Comparison of ENCODE assay signal across 8 cellular contexts in the genomic region with DNA sequence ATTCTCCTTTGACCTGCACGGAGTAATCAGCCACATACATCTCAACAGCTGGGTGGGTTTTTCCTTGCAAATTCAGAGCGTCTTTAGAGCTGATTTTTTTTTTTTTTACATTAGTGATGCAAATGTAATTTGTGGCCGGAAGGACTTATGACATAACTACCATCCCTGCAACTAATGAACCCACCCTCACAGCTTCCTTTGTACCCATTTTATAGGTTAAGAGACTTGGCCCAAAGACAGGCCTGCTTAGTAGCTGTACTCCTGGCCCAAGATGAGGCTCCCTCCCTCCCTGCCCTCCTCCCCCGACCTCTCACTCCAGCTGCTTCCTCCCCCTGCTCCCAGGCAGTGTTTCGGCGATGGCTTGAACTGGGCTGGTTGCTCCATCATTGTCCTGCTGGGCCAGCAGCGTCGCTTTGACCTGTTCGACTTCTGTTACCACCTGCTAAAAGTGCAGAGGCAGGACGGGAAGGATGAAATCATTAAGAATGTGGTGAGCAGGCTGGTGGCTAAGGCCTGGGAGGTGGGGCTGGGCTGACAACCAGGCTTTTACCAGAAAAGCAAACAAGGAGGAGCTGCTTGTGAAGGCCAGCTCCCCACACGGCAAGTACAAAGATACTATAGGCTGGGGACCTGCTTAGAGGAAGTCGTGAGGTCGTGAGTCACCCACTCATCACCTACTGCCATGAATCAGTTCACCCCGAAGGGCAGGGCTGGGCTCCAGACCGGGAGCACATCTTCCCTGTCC.
A peak's percentile ranks its signal among the peaks of the same experiment; 100 is the strongest.
DNase-seq lines count a peak whose midpoint lies in the region; ATAC-seq and TF ChIP-seq lines count a peak whose summit lies in the region.

No MANE protein-coding gene starts in this region.

- H3K4me3 ChIP-seq in Caco-2 (ENCODE audit: low read depth, low read length) (no peak overlapping the region), astrocyte of the spinal cord (ENCODE audit: low read depth, low read length) (no peak overlapping the region), uterus (no peak overlapping the region)

- H3K4me3 Mint-ChIP-seq in Caco-2 (ENCODE audit: unreplicated experiment) (no peak overlapping the region), natural killer cell (no peak overlapping the region)

- intact Hi-C loops in Caco-2 (cut with micrococcal nuclease; ENCODE audit: unreplicated experiment) = no loop called here
- intact Hi-C loops in natural killer cell (cut with micrococcal nuclease) = no loop called here
- intact Hi-C loops in uterus (cut with DNase I; ENCODE audit: low total_unique reads) = no loop called here

- H3K4me1 Mint-ChIP-seq in Caco-2 (ENCODE audit: low read depth, unreplicated experiment) = peaks cover 26% of the 10 kb centered on the region
- H3K4me1 Mint-ChIP-seq in natural killer cell = peaks cover 22 to 31% of the 10 kb centered on the region in 2 donors

- no peaks in the 10 kb centered on the region for H3K27me3 ChIP-seq in Caco-2 (replicated peaks; ENCODE audit: control insufficient read depth, insufficient read depth, low read length)
- H3K27me3 ChIP-seq in uterus = no peaks in the 10 kb centered on the region

- H3K27ac ChIP-seq in uterus = peak overlapping the region; percentile 20 to 28

- CTCF ChIA-PET in Caco-2 (lab: Charles Lee) = interaction anchor here (0.6 to 1.6 kb wide), 5 partner anchors 12 to 1875 kb away, joined by 3 to 8 read pairs (median 4); no protein-coding TSS in a partner anchor

- H3K36me3 Mint-ChIP-seq in Caco-2 (ENCODE audit: insufficient read depth, unreplicated experiment) = peaks cover 6% of the 10 kb centered on the region
- H3K36me3 Mint-ChIP-seq in natural killer cell = peaks cover 38% of the 10 kb centered on the region

- POLR2A ChIA-PET in Caco-2 (lab: Charles Lee) = interaction anchor here (0.6 kb wide), 1 partner anchor 351 kb away, joined by 6 read pairs; no protein-coding TSS in a partner anchor

- TF ChIP-seq CTCF in Caco-2 (IDR thresholded peaks at IDR 0.05; ENCODE audit: insufficient read depth in 1 of 2, low read depth in 1 of 2, low read length in 1 of 2, severe bottlenecking in 1 of 2, unreplicated experiment in 1 of 2) (no peak), astrocyte of the spinal cord (IDR thresholded peaks at IDR 0.05; ENCODE audit: low read depth, low read length) (no peak), natural killer cell (IDR thresholded peaks at IDR 0.05) (no peak), uterus (IDR thresholded peaks at IDR 0.05) (no peak)

- no peaks in the 10 kb centered on the region for H3K36me3 ChIP-seq in Caco-2 (ENCODE audit: control insufficient read depth, insufficient read depth, low read length)
- H3K36me3 ChIP-seq in uterus = no peaks in the 10 kb centered on the region

- DNase-seq in Caco-2 (peak; percentile 68 to 79), SW 1271 (lab: John Stamatoyannopoulos, UW) (peak; percentile 96 to 98), astrocyte of the spinal cord (ENCODE audit: low read depth, low spot score) (peak; percentile 94), natural killer cell (no peak), uterus (peak in 1 of 2 donors; percentile 36)

- in situ Hi-C loops in astrocyte of the spinal cord (cut with HindIII; ENCODE audit: low sequenced_read_pairs) = no loop called here

- peak overlapping the region; percentile 45 for H3K27ac Mint-ChIP-seq in Caco-2 (ENCODE audit: unreplicated experiment)
- peak overlapping the region; percentile 80 to 88 for H3K27ac Mint-ChIP-seq in natural killer cell

- TF ChIP-seq POLR2A in uterus (IDR thresholded peaks at IDR 0.05) = no peak

- peaks cover 26% of the 10 kb centered on the region for H3K4me1 ChIP-seq in Caco-2
- peaks cover 0 to 7% of the 10 kb centered on the region in 2 donors for H3K4me1 ChIP-seq in uterus

- no peaks in the 10 kb centered on the region for H3K9me3 ChIP-seq in Caco-2
- no peaks in the 10 kb centered on the region for H3K9me3 ChIP-seq in uterus

- H3K9me3 Mint-ChIP-seq in Caco-2 (ENCODE audit: unreplicated experiment) (no peaks in the 10 kb centered on the region), natural killer cell (no peaks in the 10 kb centered on the region)

- H3K27me3 Mint-ChIP-seq in Caco-2 (ENCODE audit: insufficient read depth, unreplicated experiment) (no peaks in the 10 kb centered on the region), natural killer cell (ENCODE audit: low read depth in 2 of 2) (no peaks in the 10 kb centered on the region)

- no TSS peak for BruUV-seq in Caco-2 (replicated peaks; lab: Mats Ljungman, UMichigan)

- ATAC-seq in natural killer cell (peak; percentile 67 to 90 (median 67)), HG03571 (IDR thresholded peaks at IDR 0.05; ENCODE audit: unreplicated experiment) (no peak), GM21381 (IDR thresholded peaks at IDR 0.05; ENCODE audit: unreplicated experiment) (no peak), GM18519 (IDR thresholded peaks at IDR 0.05; ENCODE audit: low FRiP score, unreplicated experiment) (no peak)

Comparison
In these comparisons a context has a peak if more than half of its experiments do, and no peak if none do; other contexts are left out.
1. ATAC-seq: peak in natural killer cell (3 of 3); none in HG03571 (single experiment), GM21381 (single experiment) and GM18519 (single experiment).